ENCODE assay signal across 8 cellular contexts in genomic region chr16:79601978-79602609, GRCh38. TPM values are rescaled to one million over a fixed set of nuclear protein-coding genes. Genes with fewer than 3 reads are reported as not detected.
DNase-seq lines count a peak whose midpoint lies in the region; ATAC-seq and TF ChIP-seq lines count a peak whose summit lies in the region.

No MANE protein-coding gene starts in this region.

- peak overlapping the region; percentile 99 for H3K27ac Mint-ChIP-seq in activated CD4-positive, alpha-beta T cell treated with anti-CD3 and anti-CD28 coated beads, Interleukin-2, amount 10 ng/mL, durations not matched to agents 24 days and 14 days

- intact Hi-C loops in activated CD4-positive, alpha-beta T cell treated with anti-CD3 and anti-CD28 coated beads, Interleukin-2, amount 10 ng/mL, durations not matched to agents 24 days and 14 days (cut with micrococcal nuclease): loop anchor here (1.0 to 10.0 kb wide), 15 partner anchors 26 to 1099 kb away; no protein-coding TSS in a partner anchor
- intact Hi-C loops in left lung (cut with DNase I): loop anchor here in 1 of 2 donors (10.0 kb wide), 1 partner anchor 1097 kb away; no protein-coding TSS in a partner anchor

- H3K9me3 Mint-ChIP-seq in activated CD4-positive, alpha-beta T cell treated with anti-CD3 and anti-CD28 coated beads, Interleukin-2, amount 10 ng/mL, durations not matched to agents 24 days and 14 days: no peaks in the 10 kb centered on the region

- H3K27me3 ChIP-seq in left lung: peaks cover 0 to 38% of the 10 kb centered on the region in 2 donors

- peak; percentile 38 for ATAC-seq in left lung
- ATAC-seq in HG02870 (IDR thresholded peaks at IDR 0.05; ENCODE audit: unreplicated experiment): no peak

- peak; percentile 76 for DNase-seq in activated gamma-delta T cell treated with Interleukin-2 at 50 U/mL for 16 hours
- no peak for DNase-seq in activated gamma-delta T cell (lab: John Stamatoyannopoulos, UW)
- peak; percentile 32 for DNase-seq in NCI-H2196 treated with DMSO at 0.1 percent for 48 hours (lab: John Stamatoyannopoulos, UW; ENCODE audit: unreplicated experiment)
- DNase-seq in activated CD4-positive, alpha-beta T cell treated with anti-CD3 and anti-CD28 coated beads, Interleukin-2, amount 10 ng/mL, durations not matched to agents 24 days and 14 days: peak; percentile 95
- DNase-seq in dermis microvascular lymphatic vessel endothelial cell (ENCODE audit: low read depth in 2 of 2): peak; percentile 82 to 87
- peak in 1 of 2 donors; percentile 78 for DNase-seq in left lung
- DNase-seq in stimulated activated CD4-positive, alpha-beta T cell treated with anti-CD3 and anti-CD28 coated beads, Interleukin-1b, Interleukin-23, amount 100 ng/mL, for 48 hours: peak; percentile 83

- H3K36me3 ChIP-seq in left lung: no peaks in the 10 kb centered on the region

- peaks cover 0 to 19% of the 10 kb centered on the region in 2 donors for H3K4me1 ChIP-seq in left lung

- peak overlapping the region; percentile 59 to 63 for H3K4me3 ChIP-seq in left lung

- peak overlapping the region; percentile 87 to 95 for H3K27ac ChIP-seq in left lung

- no peaks in the 10 kb centered on the region for H3K9me3 ChIP-seq in left lung

- peak overlapping the region; percentile 99 for H3K4me3 Mint-ChIP-seq in activated CD4-positive, alpha-beta T cell treated with anti-CD3 and anti-CD28 coated beads, Interleukin-2, amount 10 ng/mL, durations not matched to agents 24 days and 14 days

- H3K27me3 Mint-ChIP-seq in activated CD4-positive, alpha-beta T cell treated with anti-CD3 and anti-CD28 coated beads, Interleukin-2, amount 10 ng/mL, durations not matched to agents 24 days and 14 days: peaks cover 8% of the 10 kb centered on the region

- H3K36me3 Mint-ChIP-seq in activated CD4-positive, alpha-beta T cell treated with anti-CD3 and anti-CD28 coated beads, Interleukin-2, amount 10 ng/mL, durations not matched to agents 24 days and 14 days (ENCODE audit: low read depth): peaks cover 22% of the 10 kb centered on the region

- peaks cover 47% of the 10 kb centered on the region for H3K4me1 Mint-ChIP-seq in activated CD4-positive, alpha-beta T cell treated with anti-CD3 and anti-CD28 coated beads, Interleukin-2, amount 10 ng/mL, durations not matched to agents 24 days and 14 days

- TF ChIP-seq CTCF in left lung (IDR thresholded peaks at IDR 0.05): peak; percentile 73 to 76

RNA-seq across cellular contexts. Expression of gene MAF, which starts 1.6 kb away (rescaled TPM):
- total RNA-seq in activated CD4-positive, alpha-beta T cell treated with anti-CD3 and anti-CD28 coated beads, Interleukin-2, amount 10 ng/mL, durations not matched to agents 24 days and 14 days: 61.5 and 62.8 TPM in 2 replicates
- total RNA-seq in dermis microvascular lymphatic vessel endothelial cell (39.0 and 124 TPM in 2 replicates), left lung (10 to 100 TPM; 52.2 to 60.8 TPM)
